ENCODE assay signal across 8 cellular contexts in genomic region chr1:181424786-181425403, GRCh38. TPM values are rescaled to one million over a fixed set of nuclear protein-coding genes. Genes with fewer than 3 reads are reported as not detected.
DNase-seq lines count a peak whose midpoint lies in the region; ATAC-seq and TF ChIP-seq lines count a peak whose summit lies in the region.

No MANE protein-coding gene starts in this region.

- H3K4me3 ChIP-seq in A673 (ENCODE audit: low read depth, low read length, poor library complexity, severe bottlenecking) (no peak overlapping the region), SK-N-MC (no peak overlapping the region)

- no peak overlapping the region for H3K27ac ChIP-seq in A673 (ENCODE audit: low read depth, low read length, poor library complexity, severe bottlenecking)
- no peak overlapping the region for H3K27ac ChIP-seq in SK-N-MC

- no peaks in the 10 kb centered on the region for H3K4me1 ChIP-seq in A673 (ENCODE audit: insufficient read depth, low read length, poor library complexity, severe bottlenecking)

- CTCF ChIA-PET in A673 (lab: Charles Lee), result interaction anchor here (0.6 to 1.7 kb wide), 7 partner anchors 19 to 909 kb away, joined by 3 to 28 read pairs (median 4); no protein-coding TSS in a partner anchor
- CTCF ChIA-PET in activated naive CD4-positive, alpha-beta T cell treated with anti-CD3 and anti-CD28 coated beads for 36 hours (lab: Charles Lee), result interaction anchor here (0.6 to 2.8 kb wide), 30 partner anchors 8 to 630 kb away, joined by 3 to 49 read pairs (median 5); no protein-coding TSS in a partner anchor

- no peaks in the 10 kb centered on the region for H3K36me3 ChIP-seq in A673 (ENCODE audit: insufficient read depth, low read length, poor library complexity, severe bottlenecking)
- no peaks in the 10 kb centered on the region for H3K36me3 ChIP-seq in SK-N-MC (ENCODE audit: insufficient read depth, low read length)

- POLR2A ChIA-PET in A673 (lab: Charles Lee; ENCODE audit: low non-redundant PET), result no interaction called here

- H3K9me3 ChIP-seq in A673 (ENCODE audit: low read depth, low read length, poor library complexity, severe bottlenecking) (no peaks in the 10 kb centered on the region), SK-N-MC (ENCODE audit: low read depth, low read length) (no peaks in the 10 kb centered on the region)

- peak; percentile 88 for DNase-seq in A673 (ENCODE audit: low spot score)
- peak; percentile 70 for DNase-seq in MV-4-11 (lab: John Stamatoyannopoulos, UW)
- DNase-seq in SK-N-MC (ENCODE audit: low read depth, low spot score), result peak; percentile 10
- DNase-seq in activated naive CD4-positive, alpha-beta T cell treated with anti-CD3 and anti-CD28 coated beads for 36 hours, result peak; percentile 91
- DNase-seq in glutamatergic neuron, result peak; percentile 88
- DNase-seq in pons (ENCODE audit: low spot score), result peak; percentile 79
- peak; percentile 75 for DNase-seq in ureter (ENCODE audit: low spot score)

- peak overlapping the region; percentile 46 for H3K4me3 Mint-ChIP-seq in activated naive CD4-positive, alpha-beta T cell treated with anti-CD3 and anti-CD28 coated beads for 36 hours
- H3K4me3 Mint-ChIP-seq in glutamatergic neuron (ENCODE audit: unreplicated experiment), result peak overlapping the region; percentile 20

- H3K4me1 Mint-ChIP-seq in activated naive CD4-positive, alpha-beta T cell treated with anti-CD3 and anti-CD28 coated beads for 36 hours (ENCODE audit: low read depth), result peaks cover 16% of the 10 kb centered on the region
- H3K4me1 Mint-ChIP-seq in glutamatergic neuron (ENCODE audit: low read depth, unreplicated experiment), result peaks cover 30% of the 10 kb centered on the region

- intact Hi-C loops in A673 (cut with micrococcal nuclease; ENCODE audit: unreplicated experiment), result loop anchor here (1.0 to 10.0 kb wide), 2 partner anchors 235 to 910 kb away; no protein-coding TSS in a partner anchor
- intact Hi-C loops in activated naive CD4-positive, alpha-beta T cell treated with anti-CD3 and anti-CD28 coated beads for 36 hours (cut with micrococcal nuclease), result loop anchor here (2.0 to 10.0 kb wide), 3 partner anchors 100 to 530 kb away; no protein-coding TSS in a partner anchor

- peaks cover 17% of the 10 kb centered on the region for H3K27me3 Mint-ChIP-seq in activated naive CD4-positive, alpha-beta T cell treated with anti-CD3 and anti-CD28 coated beads for 36 hours (ENCODE audit: low read depth)
- peaks cover 2% of the 10 kb centered on the region for H3K27me3 Mint-ChIP-seq in glutamatergic neuron (ENCODE audit: unreplicated experiment)

- BruUV-seq in A673 (replicated peaks; lab: Mats Ljungman, UMichigan), result no TSS peak

- no peak overlapping the region for H3K27ac Mint-ChIP-seq in activated naive CD4-positive, alpha-beta T cell treated with anti-CD3 and anti-CD28 coated beads for 36 hours
- H3K27ac Mint-ChIP-seq in glutamatergic neuron (ENCODE audit: unreplicated experiment), result peak overlapping the region; percentile 59

- no peak overlapping the region for H3K9ac ChIP-seq in SK-N-MC (ENCODE audit: insufficient read length)

- H3K27me3 ChIP-seq in A673 (replicated peaks; ENCODE audit: insufficient read depth, low read depth, low read length, poor library complexity), result peaks cover 17% of the 10 kb centered on the region

- H3K9me3 Mint-ChIP-seq in activated naive CD4-positive, alpha-beta T cell treated with anti-CD3 and anti-CD28 coated beads for 36 hours, result no peaks in the 10 kb centered on the region
- peaks cover 1% of the 10 kb centered on the region for H3K9me3 Mint-ChIP-seq in glutamatergic neuron (ENCODE audit: unreplicated experiment)

- ATAC-seq in GM18867 (IDR thresholded peaks at IDR 0.05; ENCODE audit: unreplicated experiment), result peak; percentile 34

- TF ChIP-seq CTCF in A673 (conservative IDR thresholded peaks at IDR 0.05; ENCODE audit: low read depth, low read length) (peak; percentile 99), glutamatergic neuron (IDR thresholded peaks at IDR 0.05; ENCODE audit: partially characterized antibody, unreplicated experiment) (peak; percentile 100)

- no peaks in the 10 kb centered on the region for H3K36me3 Mint-ChIP-seq in activated naive CD4-positive, alpha-beta T cell treated with anti-CD3 and anti-CD28 coated beads for 36 hours (ENCODE audit: low read depth)
- H3K36me3 Mint-ChIP-seq in glutamatergic neuron (ENCODE audit: unreplicated experiment), result no peaks in the 10 kb centered on the region

RNA-seq across cellular contexts. Expression of gene CACNA1E, which starts 58.4 kb away (rescaled TPM):
- total RNA-seq in A673 (2021), result not detected in 2 replicates
- not detected for total RNA-seq in activated naive CD4-positive, alpha-beta T cell treated with anti-CD3 and anti-CD28 coated beads for 36 hours
- 8.8 TPM for total RNA-seq in glutamatergic neuron (ENCODE audit: unreplicated experiment)
- not detected for total RNA-seq in ureter

Comparison
In these comparisons a context has a peak if more than half of its experiments do, and no peak if none do; other contexts are left out.
1. DNase-seq: peak in every context shown above with its lines; median percentile 91 in activated naive CD4-positive, alpha-beta T cell treated with anti-CD3 and anti-CD28 coated beads for 36 hours; 88 in A673; 88 in glutamatergic neuron; 79 in pons; 75 in ureter; 70 in MV-4-11; 10 in SK-N-MC.